25 cellular contexts compared by ENCODE assay signal in genomic region chrX:132842839-132843238, GRCh38.
"Had no signal": no experiment of that assay in that cellular context is flagged by ENCODE, and none has a peak within 500 bp of the region (broad histone marks: within the 10 kb centered on the region; RNA-seq: fewer than 3 reads in every experiment).

No MANE protein-coding gene starts in this region.

- H3K27me3 Mint-ChIP-seq: brain; stimulated activated naive CD8-positive, alpha-beta T cell treated with anti-CD3 and anti-CD28 coated beads, Interleukin-15, amount 100 ng/mL, for 72 hours had no signal

- DNase-seq: activated CD4-positive, alpha-beta T cell treated with anti-CD3 and anti-CD28 coated beads for 4 hours; activated CD4-positive, alpha-beta T cell treated with anti-CD3 and anti-CD28 coated beads, Interleukin-2, amount 50 U/mL, for 4 hours; activated naive CD4-positive, alpha-beta T cell treated with anti-CD3 and anti-CD28 coated beads for 36 hours; activated naive CD8-positive, alpha-beta T cell treated with anti-CD3 and anti-CD28 coated beads for 36 hours; activated T-cell treated with anti-CD3 and anti-CD28 coated beads for 4 hours; activated T-cell treated with anti-CD3 and anti-CD28 coated beads, Interleukin-2, amount 50 U/mL, for 72 hours; adrenal gland; aorta; dorsolateral prefrontal cortex; effector memory CD4-positive, alpha-beta T cell; hippocampal formation; left lung; naive thymus-derived CD8-positive, alpha-beta T cell; small intestine; stimulated activated CD4-positive, alpha-beta T cell treated with anti-CD3 and anti-CD28 coated beads, Interleukin-4, amount 100 ng/mL, for 24 hours; stimulated activated naive CD8-positive, alpha-beta T cell treated with anti-CD3 and anti-CD28 coated beads, Interleukin-15, amount 100 ng/mL, for 72 hours; substantia nigra; tibial artery had no signal

- H3K4me1 ChIP-seq: adrenal gland, left lung, tibial artery had no signal

- H3K4me1 Mint-ChIP-seq: activated naive CD8-positive, alpha-beta T cell treated with anti-CD3 and anti-CD28 coated beads for 36 hours; naive thymus-derived CD8-positive, alpha-beta T cell; stimulated activated effector memory CD8-positive, alpha-beta T cell treated with anti-CD3 and anti-CD28 coated beads, Interleukin-12 subunit alpha, Interleukin-12 subunit beta, amount 100 ng/mL, for 72 hours; stimulated activated naive CD8-positive, alpha-beta T cell treated with anti-CD3 and anti-CD28 coated beads, Interleukin-15, amount 100 ng/mL, for 72 hours had no signal

- H3K9me3 Mint-ChIP-seq: activated naive CD4-positive, alpha-beta T cell treated with anti-CD3 and anti-CD28 coated beads for 36 hours; activated naive CD8-positive, alpha-beta T cell treated with anti-CD3 and anti-CD28 coated beads for 36 hours; activated T-cell treated with anti-CD3 and anti-CD28 coated beads, Interleukin-2, amount 50 U/mL, for 72 hours; brain; naive thymus-derived CD8-positive, alpha-beta T cell; stimulated activated effector memory CD8-positive, alpha-beta T cell treated with anti-CD3 and anti-CD28 coated beads, Interleukin-12 subunit alpha, Interleukin-12 subunit beta, amount 100 ng/mL, for 72 hours; stimulated activated naive CD8-positive, alpha-beta T cell treated with anti-CD3 and anti-CD28 coated beads, Interleukin-15, amount 100 ng/mL, for 72 hours had no signal

- H3K27ac Mint-ChIP-seq: activated naive CD4-positive, alpha-beta T cell treated with anti-CD3 and anti-CD28 coated beads for 36 hours; activated naive CD8-positive, alpha-beta T cell treated with anti-CD3 and anti-CD28 coated beads for 36 hours; activated T-cell treated with anti-CD3 and anti-CD28 coated beads, Interleukin-2, amount 50 U/mL, for 72 hours; mesothelial cell of epicardium; naive thymus-derived CD8-positive, alpha-beta T cell; stimulated activated effector memory CD8-positive, alpha-beta T cell treated with anti-CD3 and anti-CD28 coated beads, Interleukin-12 subunit alpha, Interleukin-12 subunit beta, amount 100 ng/mL, for 72 hours; stimulated activated naive CD8-positive, alpha-beta T cell treated with anti-CD3 and anti-CD28 coated beads, Interleukin-15, amount 100 ng/mL, for 72 hours had no signal

- H3K27ac ChIP-seq: adrenal gland, cardiac muscle cell, coronary artery, dorsolateral prefrontal cortex, left lung, tibial artery had no signal

- ATAC-seq: activated T-cell treated with anti-CD3 and anti-CD28 coated beads, Interleukin-2, amount 50 U/mL, for 72 hours; left lung; naive thymus-derived CD8-positive, alpha-beta T cell; sciatic nerve; stimulated activated effector memory CD8-positive, alpha-beta T cell treated with anti-CD3 and anti-CD28 coated beads, Interleukin-12 subunit alpha, Interleukin-12 subunit beta, amount 100 ng/mL, for 72 hours; stimulated activated naive CD8-positive, alpha-beta T cell treated with anti-CD3 and anti-CD28 coated beads, Interleukin-15, amount 100 ng/mL, for 72 hours had no signal

- H3K4me3 Mint-ChIP-seq: activated naive CD4-positive, alpha-beta T cell treated with anti-CD3 and anti-CD28 coated beads for 36 hours; activated naive CD8-positive, alpha-beta T cell treated with anti-CD3 and anti-CD28 coated beads for 36 hours; activated T-cell treated with anti-CD3 and anti-CD28 coated beads, Interleukin-2, amount 50 U/mL, for 72 hours; brain; mesothelial cell of epicardium; naive thymus-derived CD8-positive, alpha-beta T cell; stimulated activated effector memory CD8-positive, alpha-beta T cell treated with anti-CD3 and anti-CD28 coated beads, Interleukin-12 subunit alpha, Interleukin-12 subunit beta, amount 100 ng/mL, for 72 hours; stimulated activated naive CD8-positive, alpha-beta T cell treated with anti-CD3 and anti-CD28 coated beads, Interleukin-15, amount 100 ng/mL, for 72 hours had no signal

- H3K36me3 Mint-ChIP-seq: activated naive CD8-positive, alpha-beta T cell treated with anti-CD3 and anti-CD28 coated beads for 36 hours; mesothelial cell of epicardium; naive thymus-derived CD8-positive, alpha-beta T cell; stimulated activated effector memory CD8-positive, alpha-beta T cell treated with anti-CD3 and anti-CD28 coated beads, Interleukin-12 subunit alpha, Interleukin-12 subunit beta, amount 100 ng/mL, for 72 hours had no signal

- H3K9me3 ChIP-seq: adrenal gland, left lung, tibial artery had no signal

- H3K27me3 ChIP-seq: cardiac muscle cell, tibial artery had no signal

- H3K4me3 ChIP-seq: adrenal gland, cardiac muscle cell, coronary artery, dorsolateral prefrontal cortex, left lung, tibial artery had no signal

- FAIRE-seq: frontal cortex, small intestine had no signal

- H3K36me3 ChIP-seq: adrenal gland, cardiac muscle cell, left lung, tibial artery had no signal
